In the genomic region with DNA sequence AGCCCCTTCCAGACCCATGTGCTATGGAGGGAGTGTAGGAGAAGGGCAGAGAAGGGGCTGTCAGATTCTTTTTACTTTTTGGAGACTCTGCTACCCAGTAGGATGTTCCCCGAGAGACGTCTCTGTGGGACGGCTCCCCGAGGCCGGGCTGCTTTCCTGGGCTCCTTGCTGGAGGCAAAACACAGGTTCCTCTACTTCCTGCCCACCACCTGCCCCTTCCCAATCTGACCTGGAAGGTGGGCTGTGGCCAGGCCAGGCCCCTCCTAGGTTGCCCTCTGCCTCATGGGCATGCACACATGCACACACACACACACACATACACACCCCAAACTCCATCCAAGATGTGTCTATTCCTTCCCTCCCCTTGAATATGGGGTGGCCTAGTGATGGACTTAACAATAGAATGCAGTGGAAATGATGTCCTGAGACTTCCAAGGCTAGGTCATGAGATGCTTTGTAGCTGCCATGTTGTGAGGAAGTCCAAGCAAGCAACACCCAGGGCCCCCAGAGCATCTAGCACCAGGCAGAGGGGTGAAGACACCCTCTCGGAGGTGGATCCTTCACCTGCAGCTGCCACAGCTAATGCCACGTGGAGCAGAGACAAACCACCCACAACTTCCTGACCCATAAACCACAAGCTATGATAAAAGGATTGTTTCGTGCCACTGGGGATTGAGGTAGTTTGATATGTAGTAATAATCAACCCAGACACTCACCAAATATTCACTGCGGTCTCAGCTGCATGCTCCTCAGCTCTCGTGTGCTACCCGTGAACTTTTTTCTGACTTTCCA, we compare ENCODE assay signal across 8 cellular contexts. TPM values are rescaled to one million over a fixed set of nuclear protein-coding genes. Genes with fewer than 3 reads are reported as not detected.
A peak's percentile ranks its signal among the peaks of the same experiment; 100 is the strongest.
DNase-seq lines count a peak whose midpoint lies in the region; ATAC-seq and TF ChIP-seq lines count a peak whose summit lies in the region.

No MANE protein-coding gene starts in this region.

- peaks cover 52% of the 10 kb centered on the region for H3K4me1 ChIP-seq in muscle layer of colon (ENCODE audit: insufficient read depth, low read length)

- ATAC-seq in GM19324 (IDR thresholded peaks at IDR 0.05; ENCODE audit: low FRiP score, unreplicated experiment) (peak; percentile 51), HG03439 (IDR thresholded peaks at IDR 0.05; ENCODE audit: unreplicated experiment) (peak; percentile 48)

- H3K9me3 Mint-ChIP-seq in Calu3 (ENCODE audit: low read depth, unreplicated experiment) = no peaks in the 10 kb centered on the region

- no peak overlapping the region for H3K4me3 Mint-ChIP-seq in Calu3 (ENCODE audit: low read depth, unreplicated experiment)

- no peak overlapping the region for H3K27ac Mint-ChIP-seq in Calu3 (ENCODE audit: unreplicated experiment)

- peak overlapping the region; percentile 81 for H3K9ac ChIP-seq in muscle layer of colon (ENCODE audit: low read length)

- no peaks in the 10 kb centered on the region for H3K4me1 Mint-ChIP-seq in Calu3 (ENCODE audit: low read depth, unreplicated experiment)

- peak overlapping the region; percentile 91 for H3K27ac ChIP-seq in muscle layer of colon (ENCODE audit: low read depth, low read length)

- DNase-seq in activated CD8-positive, alpha-beta memory T cell treated with anti-CD3 and anti-CD28 coated beads for 1 hour (ENCODE audit: extremely low read depth in 1 of 2, low read depth in 1 of 2) = peak; percentile 32 to 50
- no peak for DNase-seq in foreskin melanocyte
- no peak for DNase-seq in nucleus accumbens (lab: John Stamatoyannopoulos, UW)
- DNase-seq in Calu3 = no peak
- DNase-seq in GOT3 (lab: John Stamatoyannopoulos, UW) = no peak

- H3K36me3 ChIP-seq in muscle layer of colon (ENCODE audit: insufficient read depth, low read length) = no peaks in the 10 kb centered on the region

- intact Hi-C loops in Calu3 (cut with micrococcal nuclease; ENCODE audit: unreplicated experiment) = no loop called here

- BruUV-seq in Calu3 (replicated peaks; lab: Mats Ljungman, UMichigan) = no TSS peak

- TF ChIP-seq CTCF in Calu3 (IDR thresholded peaks at IDR 0.05; ENCODE audit: unreplicated experiment) = no peak

- no peak overlapping the region for H3K4me3 ChIP-seq in muscle layer of colon (ENCODE audit: low read depth in 1 of 2, low read length in 2 of 2)

- H3K27me3 ChIP-seq in muscle layer of colon (ENCODE audit: control insufficient read depth in 1 of 2, insufficient read depth in 2 of 2, low read length in 2 of 2) = no peaks in the 10 kb centered on the region

- H3K9me3 ChIP-seq in muscle layer of colon (ENCODE audit: low read length) = no peaks in the 10 kb centered on the region

- CTCF ChIA-PET in Calu3 (lab: Charles Lee) = interaction anchor here (0.7 to 1.8 kb wide), 2 partner anchors 19 to 23 kb away, joined by 3 read pairs; no protein-coding TSS in a partner anchor

- no peaks in the 10 kb centered on the region for H3K36me3 Mint-ChIP-seq in Calu3 (ENCODE audit: insufficient read depth, unreplicated experiment)

- peaks cover 26% of the 10 kb centered on the region for H3K27me3 Mint-ChIP-seq in Calu3 (ENCODE audit: unreplicated experiment)

RNA-seq across cellular contexts. Expression of a gene that starts 1.6 kb away (rescaled TPM):
- 0.17 and 0.19 TPM in 2 replicates for total RNA-seq in Calu3 (2022)

RNA-seq across cellular contexts. Expression of a gene that starts 19.1 kb away (rescaled TPM):
- total RNA-seq in Calu3 (2022) = not detected in 2 replicates

RNA-seq across cellular contexts. Expression of a gene that starts 48.2 kb away (rescaled TPM):
- total RNA-seq in Calu3 (2022) = 15.3 and 22.2 TPM in 2 replicates

RNA-seq across cellular contexts. Expression of a gene that starts 50.8 kb away (rescaled TPM):
- total RNA-seq in Calu3 (2022) = not detected in 2 replicates

Comparison
In these comparisons a context has a peak if more than half of its experiments do, and no peak if none do; other contexts are left out.
1. DNase-seq: peak in activated CD8-positive, alpha-beta memory T cell treated with anti-CD3 and anti-CD28 coated beads for 1 hour (2 of 2); none in foreskin melanocyte (single experiment), nucleus accumbens (0 of 56), Calu3 (single experiment) and GOT3 (single experiment).